In genomic region chr10:123392182-123392930, GRCh38 we compare ENCODE assay signal across 12 cellular contexts.
DNase-seq lines count a peak whose midpoint lies in the region; ATAC-seq and TF ChIP-seq lines count a peak whose summit lies in the region.
"Had no signal": no experiment of that assay in that cellular context is flagged by ENCODE, and none has a peak within 500 bp of the region (broad histone marks: within the 10 kb centered on the region; RNA-seq: fewer than 3 reads in every experiment).

No MANE protein-coding gene starts in this region.

- H3K36me3 ChIP-seq in gastroesophageal sphincter, result no peaks in the 10 kb centered on the region

- peaks cover 4% of the 10 kb centered on the region for H3K4me1 Mint-ChIP-seq in memory B cell
- H3K4me1 Mint-ChIP-seq in nephron progenitor cell, result peaks cover 9% of the 10 kb centered on the region
- no peaks in the 10 kb centered on the region for H3K4me1 Mint-ChIP-seq in T-helper 17 cell

- ATAC-seq in GM21619 (IDR thresholded peaks at IDR 0.05; ENCODE audit: unreplicated experiment) (peak; percentile 90), HG03354 (IDR thresholded peaks at IDR 0.05; ENCODE audit: poor library complexity, severe bottlenecking, unreplicated experiment) (peak; percentile 94), memory B cell (ENCODE audit: low read depth) (peak; percentile 84), T-helper 17 cell (no peak), gastroesophageal sphincter (no peak)
- ATAC-seq: activated T-cell treated with anti-CD3 and anti-CD28 coated beads, Interleukin-2, amount 50 U/mL, for 72 hours had no signal

- peaks cover 4% of the 10 kb centered on the region for H3K36me3 Mint-ChIP-seq in memory B cell
- H3K36me3 Mint-ChIP-seq in nephron progenitor cell (ENCODE audit: low read depth), result peaks cover 22% of the 10 kb centered on the region
- H3K36me3 Mint-ChIP-seq in T-helper 17 cell (ENCODE audit: low read depth), result peaks cover 2% of the 10 kb centered on the region

- H3K27ac Mint-ChIP-seq in memory B cell, result no peak overlapping the region
- H3K27ac Mint-ChIP-seq in nephron progenitor cell, result no peak overlapping the region
- no peak overlapping the region for H3K27ac Mint-ChIP-seq in T-helper 17 cell
- H3K27ac Mint-ChIP-seq: activated T-cell treated with anti-CD3 and anti-CD28 coated beads, Interleukin-2, amount 50 U/mL, for 72 hours; natural killer cell treated with Interleukin-12 subunit alpha and Interleukin-12 subunit beta and Interleukin-15 and Interleukin-18, amount 100 ng/mL, for 72 hours had no signal

- no peak for TF ChIP-seq POLR2A in gastroesophageal sphincter (IDR thresholded peaks at IDR 0.05)

- DNase-seq in DMS 273 (lab: John Stamatoyannopoulos, UW; ENCODE audit: unreplicated experiment) (peak; percentile 14), DMS 273 treated with DMSO at 0.1 percent for 48 hours (lab: John Stamatoyannopoulos, UW) (no peak), memory B cell (ENCODE audit: low spot score in 2 of 2) (no peak), nephron progenitor cell (no peak), T-helper 17 cell (no peak)
- DNase-seq: activated T-cell treated with anti-CD3 and anti-CD28 coated beads, Interleukin-2, amount 50 U/mL, for 72 hours; SW 1271 had no signal

- no peak overlapping the region for H3K4me3 Mint-ChIP-seq in memory B cell
- H3K4me3 Mint-ChIP-seq in nephron progenitor cell, result no peak overlapping the region
- H3K4me3 Mint-ChIP-seq in T-helper 17 cell, result no peak overlapping the region
- H3K4me3 Mint-ChIP-seq: activated T-cell treated with anti-CD3 and anti-CD28 coated beads, Interleukin-2, amount 50 U/mL, for 72 hours; natural killer cell treated with Interleukin-12 subunit alpha and Interleukin-12 subunit beta and Interleukin-15 and Interleukin-18, amount 100 ng/mL, for 72 hours had no signal

- no peak for TF ChIP-seq EP300 in gastroesophageal sphincter (IDR thresholded peaks at IDR 0.05)

- no peaks in the 10 kb centered on the region for H3K27me3 Mint-ChIP-seq in memory B cell
- H3K27me3 Mint-ChIP-seq in nephron progenitor cell (ENCODE audit: low read depth, poor library complexity), result peaks cover 3% of the 10 kb centered on the region
- H3K27me3 Mint-ChIP-seq in T-helper 17 cell, result no peaks in the 10 kb centered on the region

- H3K4me1 ChIP-seq in gastroesophageal sphincter, result no peaks in the 10 kb centered on the region

- TF ChIP-seq CTCF in nephron progenitor cell (IDR thresholded peaks at IDR 0.05) (no peak), gastroesophageal sphincter (IDR thresholded peaks at IDR 0.05) (no peak)

- no peak overlapping the region for H3K4me3 ChIP-seq in gastroesophageal sphincter

- 66 to 90% methylated on average over 5 to 6 of the region's 6 CpGs for WGBS in gastroesophageal sphincter (ENCODE audit: low coverage in 1 of 2), 2 donors

- H3K27me3 ChIP-seq in gastroesophageal sphincter, result no peaks in the 10 kb centered on the region

- no peak overlapping the region for H3K27ac ChIP-seq in gastroesophageal sphincter
- H3K27ac ChIP-seq: 22Rv1 had no signal

- no peaks in the 10 kb centered on the region for H3K9me3 ChIP-seq in T-helper 17 cell (ENCODE audit: control insufficient read depth, low read length, poor library complexity, severe bottlenecking)
- H3K9me3 ChIP-seq in gastroesophageal sphincter, result no peaks in the 10 kb centered on the region

- H3K9me3 Mint-ChIP-seq in memory B cell (peaks cover 6% of the 10 kb centered on the region), nephron progenitor cell (peaks cover 38% of the 10 kb centered on the region)

Comparison
In these comparisons a context has a peak if more than half of its experiments do, and no peak if none do; other contexts are left out.
1. ATAC-seq: peak in GM21619 (single experiment), HG03354 (single experiment) and memory B cell (single experiment); none in T-helper 17 cell (single experiment) and gastroesophageal sphincter (single experiment).